ENCODE assay signal across 2 cellular contexts in the genomic region with DNA sequence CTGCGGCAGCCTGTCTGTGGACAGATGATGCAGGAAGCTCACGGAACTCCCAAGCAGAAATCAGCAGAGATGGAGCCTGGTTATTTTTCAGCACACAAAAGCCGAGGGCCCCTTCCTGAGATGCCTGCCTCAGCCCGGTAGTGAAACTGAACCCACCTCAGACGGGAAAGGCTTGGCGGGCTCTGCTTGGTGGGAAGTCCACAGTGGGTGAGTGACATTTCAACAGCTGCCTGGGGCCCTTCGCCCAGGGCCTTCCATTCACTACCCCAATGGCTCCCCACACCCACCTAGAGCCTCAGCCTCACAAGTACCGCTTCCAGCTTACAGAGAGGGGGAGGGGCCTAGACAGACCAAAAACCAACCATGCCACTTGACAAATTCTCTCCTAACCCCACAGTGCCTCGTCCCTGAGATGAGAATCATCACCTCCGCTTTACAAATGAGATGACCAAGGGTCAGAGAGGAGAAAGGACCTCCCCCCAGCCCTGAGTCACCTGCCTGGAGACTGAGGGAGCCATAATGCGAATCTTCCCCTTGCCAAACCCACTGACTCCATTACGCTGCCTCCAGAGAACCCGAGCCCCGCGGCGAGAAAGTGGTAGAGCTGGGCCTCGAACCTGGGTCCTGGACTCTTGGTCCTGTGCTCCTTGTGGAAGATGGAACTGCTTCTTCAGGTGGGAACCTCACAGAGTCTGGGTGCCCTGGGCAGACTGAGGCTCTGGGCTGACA.
TF ChIP-seq lines count a peak whose summit lies in the region.

No MANE protein-coding gene starts in this region.

TF ChIP-seq in liver, 16 proteins besides CTCF, POLR2A, EP300 and RAD21 (continued from another document):
- TF ChIP-seq GABPA (IDR thresholded peaks at IDR 0.05 in 1 of 2, conservative IDR thresholded peaks at IDR 0.05 in 1 of 2) (no peak), YY1 (IDR thresholded peaks at IDR 0.05) (no peak), JUND (IDR thresholded peaks at IDR 0.05) (no peak), FOXA1 (IDR thresholded peaks at IDR 0.05) (no peak), EGR1 (IDR thresholded peaks at IDR 0.05; ENCODE audit: low read depth in 2 of 2) (no peak), FOXA2 (IDR thresholded peaks at IDR 0.05) (no peak), RXRA (IDR thresholded peaks at IDR 0.05) (no peak), HNF4A (conservative IDR thresholded peaks at IDR 0.05) (no peak), SP1 (IDR thresholded peaks at IDR 0.05) (no peak), HNF4G (IDR thresholded peaks at IDR 0.05) (no peak), NR2F2 (IDR thresholded peaks at IDR 0.05) (no peak), TAF1 (conservative IDR thresholded peaks at IDR 0.05) (no peak)
- TF ChIP-seq, protein P1, sequence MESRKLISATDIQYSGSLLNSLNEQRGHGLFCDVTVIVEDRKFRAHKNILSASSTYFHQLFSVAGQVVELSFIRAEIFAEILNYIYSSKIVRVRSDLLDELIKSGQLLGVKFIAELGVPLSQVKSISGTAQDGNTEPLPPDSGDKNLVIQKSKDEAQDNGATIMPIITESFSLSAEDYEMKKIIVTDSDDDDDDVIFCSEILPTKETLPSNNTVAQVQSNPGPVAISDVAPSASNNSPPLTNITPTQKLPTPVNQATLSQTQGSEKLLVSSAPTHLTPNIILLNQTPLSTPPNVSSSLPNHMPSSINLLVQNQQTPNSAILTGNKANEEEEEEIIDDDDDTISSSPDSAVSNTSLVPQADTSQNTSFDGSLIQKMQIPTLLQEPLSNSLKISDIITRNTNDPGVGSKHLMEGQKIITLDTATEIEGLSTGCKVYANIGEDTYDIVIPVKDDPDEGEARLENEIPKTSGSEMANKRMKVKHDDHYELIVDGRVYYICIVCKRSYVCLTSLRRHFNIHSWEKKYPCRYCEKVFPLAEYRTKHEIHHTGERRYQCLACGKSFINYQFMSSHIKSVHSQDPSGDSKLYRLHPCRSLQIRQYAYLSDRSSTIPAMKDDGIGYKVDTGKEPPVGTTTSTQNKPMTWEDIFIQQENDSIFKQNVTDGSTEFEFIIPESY (IDR thresholded peaks at IDR 0.05): no peak
- TF ChIP-seq, protein P2, sequence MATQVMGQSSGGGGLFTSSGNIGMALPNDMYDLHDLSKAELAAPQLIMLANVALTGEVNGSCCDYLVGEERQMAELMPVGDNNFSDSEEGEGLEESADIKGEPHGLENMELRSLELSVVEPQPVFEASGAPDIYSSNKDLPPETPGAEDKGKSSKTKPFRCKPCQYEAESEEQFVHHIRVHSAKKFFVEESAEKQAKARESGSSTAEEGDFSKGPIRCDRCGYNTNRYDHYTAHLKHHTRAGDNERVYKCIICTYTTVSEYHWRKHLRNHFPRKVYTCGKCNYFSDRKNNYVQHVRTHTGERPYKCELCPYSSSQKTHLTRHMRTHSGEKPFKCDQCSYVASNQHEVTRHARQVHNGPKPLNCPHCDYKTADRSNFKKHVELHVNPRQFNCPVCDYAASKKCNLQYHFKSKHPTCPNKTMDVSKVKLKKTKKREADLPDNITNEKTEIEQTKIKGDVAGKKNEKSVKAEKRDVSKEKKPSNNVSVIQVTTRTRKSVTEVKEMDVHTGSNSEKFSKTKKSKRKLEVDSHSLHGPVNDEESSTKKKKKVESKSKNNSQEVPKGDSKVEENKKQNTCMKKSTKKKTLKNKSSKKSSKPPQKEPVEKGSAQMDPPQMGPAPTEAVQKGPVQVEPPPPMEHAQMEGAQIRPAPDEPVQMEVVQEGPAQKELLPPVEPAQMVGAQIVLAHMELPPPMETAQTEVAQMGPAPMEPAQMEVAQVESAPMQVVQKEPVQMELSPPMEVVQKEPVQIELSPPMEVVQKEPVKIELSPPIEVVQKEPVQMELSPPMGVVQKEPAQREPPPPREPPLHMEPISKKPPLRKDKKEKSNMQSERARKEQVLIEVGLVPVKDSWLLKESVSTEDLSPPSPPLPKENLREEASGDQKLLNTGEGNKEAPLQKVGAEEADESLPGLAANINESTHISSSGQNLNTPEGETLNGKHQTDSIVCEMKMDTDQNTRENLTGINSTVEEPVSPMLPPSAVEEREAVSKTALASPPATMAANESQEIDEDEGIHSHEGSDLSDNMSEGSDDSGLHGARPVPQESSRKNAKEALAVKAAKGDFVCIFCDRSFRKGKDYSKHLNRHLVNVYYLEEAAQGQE (IDR thresholded peaks at IDR 0.05): no peak
- TF ChIP-seq, protein P3, sequence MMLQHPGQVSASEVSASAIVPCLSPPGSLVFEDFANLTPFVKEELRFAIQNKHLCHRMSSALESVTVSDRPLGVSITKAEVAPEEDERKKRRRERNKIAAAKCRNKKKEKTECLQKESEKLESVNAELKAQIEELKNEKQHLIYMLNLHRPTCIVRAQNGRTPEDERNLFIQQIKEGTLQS (IDR thresholded peaks at IDR 0.05): no peak

TF ChIP-seq in HepG2, 621 proteins besides CTCF, POLR2A, EP300 and RAD21:
- TF ChIP-seq, protein P4, sequence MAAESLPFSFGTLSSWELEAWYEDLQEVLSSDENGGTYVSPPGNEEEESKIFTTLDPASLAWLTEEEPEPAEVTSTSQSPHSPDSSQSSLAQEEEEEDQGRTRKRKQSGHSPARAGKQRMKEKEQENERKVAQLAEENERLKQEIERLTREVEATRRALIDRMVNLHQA (CRISPR knock-in tag; IDR thresholded peaks at IDR 0.05): no peak
- TF ChIP-seq, protein P5, sequence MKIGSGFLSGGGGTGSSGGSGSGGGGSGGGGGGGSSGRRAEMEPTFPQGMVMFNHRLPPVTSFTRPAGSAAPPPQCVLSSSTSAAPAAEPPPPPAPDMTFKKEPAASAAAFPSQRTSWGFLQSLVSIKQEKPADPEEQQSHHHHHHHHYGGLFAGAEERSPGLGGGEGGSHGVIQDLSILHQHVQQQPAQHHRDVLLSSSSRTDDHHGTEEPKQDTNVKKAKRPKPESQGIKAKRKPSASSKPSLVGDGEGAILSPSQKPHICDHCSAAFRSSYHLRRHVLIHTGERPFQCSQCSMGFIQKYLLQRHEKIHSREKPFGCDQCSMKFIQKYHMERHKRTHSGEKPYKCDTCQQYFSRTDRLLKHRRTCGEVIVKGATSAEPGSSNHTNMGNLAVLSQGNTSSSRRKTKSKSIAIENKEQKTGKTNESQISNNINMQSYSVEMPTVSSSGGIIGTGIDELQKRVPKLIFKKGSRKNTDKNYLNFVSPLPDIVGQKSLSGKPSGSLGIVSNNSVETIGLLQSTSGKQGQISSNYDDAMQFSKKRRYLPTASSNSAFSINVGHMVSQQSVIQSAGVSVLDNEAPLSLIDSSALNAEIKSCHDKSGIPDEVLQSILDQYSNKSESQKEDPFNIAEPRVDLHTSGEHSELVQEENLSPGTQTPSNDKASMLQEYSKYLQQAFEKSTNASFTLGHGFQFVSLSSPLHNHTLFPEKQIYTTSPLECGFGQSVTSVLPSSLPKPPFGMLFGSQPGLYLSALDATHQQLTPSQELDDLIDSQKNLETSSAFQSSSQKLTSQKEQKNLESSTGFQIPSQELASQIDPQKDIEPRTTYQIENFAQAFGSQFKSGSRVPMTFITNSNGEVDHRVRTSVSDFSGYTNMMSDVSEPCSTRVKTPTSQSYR (CRISPR knock-in tag; IDR thresholded peaks at IDR 0.05; ENCODE audit: borderline replicate concordance): no peak
- no peak for TF ChIP-seq AHR (CRISPR knock-in tag; IDR thresholded peaks at IDR 0.05)
- no peak for TF ChIP-seq PHF8 (CRISPR knock-in tag; IDR thresholded peaks at IDR 0.05)
- no peak for TF ChIP-seq KDM6A (CRISPR knock-in tag; IDR thresholded peaks at IDR 0.05; ENCODE audit: low read depth)
- no peak for TF ChIP-seq ZNF282 (IDR thresholded peaks at IDR 0.05; ENCODE audit: partially characterized antibody)
- TF ChIP-seq THYN1 (CRISPR knock-in tag; IDR thresholded peaks at IDR 0.05; ENCODE audit: borderline replicate concordance, low read depth): no peak
- TF ChIP-seq, protein P6, sequence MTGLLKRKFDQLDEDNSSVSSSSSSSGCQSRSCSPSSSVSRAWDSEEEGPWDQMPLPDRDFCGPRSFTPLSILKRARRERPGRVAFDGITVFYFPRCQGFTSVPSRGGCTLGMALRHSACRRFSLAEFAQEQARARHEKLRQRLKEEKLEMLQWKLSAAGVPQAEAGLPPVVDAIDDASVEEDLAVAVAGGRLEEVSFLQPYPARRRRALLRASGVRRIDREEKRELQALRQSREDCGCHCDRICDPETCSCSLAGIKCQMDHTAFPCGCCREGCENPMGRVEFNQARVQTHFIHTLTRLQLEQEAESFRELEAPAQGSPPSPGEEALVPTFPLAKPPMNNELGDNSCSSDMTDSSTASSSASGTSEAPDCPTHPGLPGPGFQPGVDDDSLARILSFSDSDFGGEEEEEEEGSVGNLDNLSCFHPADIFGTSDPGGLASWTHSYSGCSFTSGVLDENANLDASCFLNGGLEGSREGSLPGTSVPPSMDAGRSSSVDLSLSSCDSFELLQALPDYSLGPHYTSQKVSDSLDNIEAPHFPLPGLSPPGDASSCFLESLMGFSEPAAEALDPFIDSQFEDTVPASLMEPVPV (CRISPR knock-in tag; IDR thresholded peaks at IDR 0.05): no peak
- no peak for TF ChIP-seq RBAK (CRISPR knock-in tag; IDR thresholded peaks at IDR 0.05)
- TF ChIP-seq POGZ (CRISPR knock-in tag; IDR thresholded peaks at IDR 0.05): no peak
- TF ChIP-seq ONECUT2 (CRISPR knock-in tag; IDR thresholded peaks at IDR 0.05): no peak
TF ChIP-seq in HepG2: peak in this region for 0.
